24 cellular contexts compared by ENCODE assay signal in genomic region chr2:239873656-239874635, GRCh38.
DNase-seq lines count a peak whose midpoint lies in the region; ATAC-seq and TF ChIP-seq lines count a peak whose summit lies in the region.
"Had no signal": no experiment of that assay in that cellular context is flagged by ENCODE, and none has a peak within 500 bp of the region (broad histone marks: within the 10 kb centered on the region; RNA-seq: fewer than 3 reads in every experiment).

No MANE protein-coding gene starts in this region.

- H3K27ac ChIP-seq in lung (ENCODE audit: low read depth in 1 of 2, low read length in 1 of 2): no peak overlapping the region
- H3K27ac ChIP-seq: hepatocyte, pancreas had no signal

- no peak overlapping the region for H3K27ac Mint-ChIP-seq in activated T-helper 2 cell treated with anti-CD3 and anti-CD28 coated beads, Interferon-gamma antibody, Interleukin-2, Interleukin-4, amounts not matched to agents 10 μg/mL and 5 μg/mL and 100 μg/mL, durations not matched to agents 14 hours and 24 hours and 36 hours
- H3K27ac Mint-ChIP-seq: activated naive CD8-positive, alpha-beta T cell treated with anti-CD3 and anti-CD28 coated beads, Interleukin-2, amount 50 U/mL, for 24 hours; CD4-positive, CD25-positive, alpha-beta regulatory T cell; natural killer cell treated with Interleukin-12 subunit alpha and Interleukin-12 subunit beta and Interleukin-15 and Interleukin-18, amount 100 ng/mL, for 72 hours had no signal

- H3K27me3 Mint-ChIP-seq in activated T-helper 2 cell treated with anti-CD3 and anti-CD28 coated beads, Interferon-gamma antibody, Interleukin-2, Interleukin-4, amounts not matched to agents 10 μg/mL and 5 μg/mL and 100 μg/mL, durations not matched to agents 14 hours and 24 hours and 36 hours (ENCODE audit: low read depth): peaks cover 4% of the 10 kb centered on the region

- no peaks in the 10 kb centered on the region for H3K36me3 Mint-ChIP-seq in activated T-helper 2 cell treated with anti-CD3 and anti-CD28 coated beads, Interferon-gamma antibody, Interleukin-2, Interleukin-4, amounts not matched to agents 10 μg/mL and 5 μg/mL and 100 μg/mL, durations not matched to agents 14 hours and 24 hours and 36 hours (ENCODE audit: low read depth)
- H3K36me3 Mint-ChIP-seq: CD4-positive, CD25-positive, alpha-beta regulatory T cell; natural killer cell treated with Interleukin-12 subunit alpha and Interleukin-12 subunit beta and Interleukin-15 and Interleukin-18, amount 100 ng/mL, for 72 hours had no signal

- H3K4me1 Mint-ChIP-seq in activated T-helper 2 cell treated with anti-CD3 and anti-CD28 coated beads, Interferon-gamma antibody, Interleukin-2, Interleukin-4, amounts not matched to agents 10 μg/mL and 5 μg/mL and 100 μg/mL, durations not matched to agents 14 hours and 24 hours and 36 hours (ENCODE audit: low read depth): no peaks in the 10 kb centered on the region
- H3K4me1 Mint-ChIP-seq: activated naive CD8-positive, alpha-beta T cell treated with anti-CD3 and anti-CD28 coated beads, Interleukin-2, amount 50 U/mL, for 24 hours had no signal

- H3K36me3 ChIP-seq in lung (ENCODE audit: control insufficient read depth in 2 of 2, insufficient read depth in 2 of 2, low read length in 2 of 2): no peaks in the 10 kb centered on the region
- H3K36me3 ChIP-seq: pancreas had no signal

- no peak overlapping the region for H3K4me3 Mint-ChIP-seq in activated T-helper 2 cell treated with anti-CD3 and anti-CD28 coated beads, Interferon-gamma antibody, Interleukin-2, Interleukin-4, amounts not matched to agents 10 μg/mL and 5 μg/mL and 100 μg/mL, durations not matched to agents 14 hours and 24 hours and 36 hours (ENCODE audit: low read depth)
- H3K4me3 Mint-ChIP-seq: activated naive CD8-positive, alpha-beta T cell treated with anti-CD3 and anti-CD28 coated beads, Interleukin-2, amount 50 U/mL, for 24 hours; CD4-positive, CD25-positive, alpha-beta regulatory T cell; natural killer cell treated with Interleukin-12 subunit alpha and Interleukin-12 subunit beta and Interleukin-15 and Interleukin-18, amount 100 ng/mL, for 72 hours had no signal

- peak; percentile 9 for DNase-seq in stimulated activated CD4-positive, alpha-beta T cell treated with anti-CD3 and anti-CD28 coated beads, Interleukin-1b, Interleukin-23, amount 100 ng/mL, for 48 hours
- no peak for DNase-seq in stimulated activated CD4-positive, alpha-beta T cell treated with anti-CD3 and anti-CD28 coated beads, Interleukin-12 subunit alpha, Interleukin-12 subunit beta, amount 100 ng/mL, for 4 hours
- peak; percentile 4 for DNase-seq in activated T-helper 2 cell treated with anti-CD3 and anti-CD28 coated beads, Interferon-gamma antibody, Interleukin-2, Interleukin-4, amounts not matched to agents 10 μg/mL and 5 μg/mL and 100 μg/mL, durations not matched to agents 14 hours and 24 hours and 36 hours (ENCODE audit: low spot score)
- DNase-seq in lung (ENCODE audit: low spot score) (peak; percentile 21), ureter (ENCODE audit: low spot score) (peak; percentile 25), DMS 273 treated with DMSO at 0.1 percent for 48 hours (lab: John Stamatoyannopoulos, UW) (no peak), NCI-H748 treated with DMSO at 0.1 percent for 48 hours (lab: John Stamatoyannopoulos, UW) (no peak)
- DNase-seq: activated gamma-delta T cell; activated naive CD8-positive, alpha-beta T cell treated with anti-CD3 and anti-CD28 coated beads, Interleukin-2, amount 50 U/mL, for 24 hours; CD4-positive, CD25-positive, alpha-beta regulatory T cell; effector memory CD4-positive, alpha-beta T cell; foreskin melanocyte; IMR-90; midbrain; NCI-H1105 treated with DMSO at 0.1 percent for 48 hours; NCI-H2029 treated with DMSO at 0.1 percent for 48 hours; pancreas; right cardiac atrium; SK-N-SH; substantia nigra; T-helper 2 cell had no signal

- ATAC-seq in lung (ENCODE audit: insufficient read depth, low FRiP score) (no peak), HG03521 (IDR thresholded peaks at IDR 0.05; ENCODE audit: unreplicated experiment) (no peak)
- ATAC-seq: activated naive CD8-positive, alpha-beta T cell treated with anti-CD3 and anti-CD28 coated beads, Interleukin-2, amount 50 U/mL, for 24 hours; natural killer cell treated with Interleukin-12 subunit alpha and Interleukin-12 subunit beta and Interleukin-15 and Interleukin-18, amount 100 ng/mL, for 72 hours; pancreas; right cardiac atrium had no signal

- H3K9me3 Mint-ChIP-seq in activated T-helper 2 cell treated with anti-CD3 and anti-CD28 coated beads, Interferon-gamma antibody, Interleukin-2, Interleukin-4, amounts not matched to agents 10 μg/mL and 5 μg/mL and 100 μg/mL, durations not matched to agents 14 hours and 24 hours and 36 hours: no peaks in the 10 kb centered on the region
- H3K9me3 Mint-ChIP-seq: activated naive CD8-positive, alpha-beta T cell treated with anti-CD3 and anti-CD28 coated beads, Interleukin-2, amount 50 U/mL, for 24 hours; CD4-positive, CD25-positive, alpha-beta regulatory T cell; natural killer cell treated with Interleukin-12 subunit alpha and Interleukin-12 subunit beta and Interleukin-15 and Interleukin-18, amount 100 ng/mL, for 72 hours had no signal

- no peak overlapping the region for H3K4me3 ChIP-seq in lung
- H3K4me3 ChIP-seq: hepatocyte, pancreas had no signal

- no peaks in the 10 kb centered on the region for H3K4me1 ChIP-seq in lung (ENCODE audit: control insufficient read depth in 2 of 2, insufficient read depth in 2 of 2, low read length in 2 of 2)
- H3K4me1 ChIP-seq: pancreas had no signal

- 81 to 88% methylated on average over 28 of the region's 28 CpGs for WGBS in lung, 2 donors

- H3K9me3 ChIP-seq in lung (ENCODE audit: control insufficient read depth in 2 of 2, insufficient read depth in 1 of 2, low read length in 1 of 2): peaks cover 0 to 1% of the 10 kb centered on the region in 2 donors
- H3K9me3 ChIP-seq: pancreas, SK-N-SH had no signal

- H3K27me3 ChIP-seq in lung (ENCODE audit: control insufficient read depth, insufficient read depth): no peaks in the 10 kb centered on the region
- H3K27me3 ChIP-seq: hepatocyte, pancreas had no signal

- TF ChIP-seq CTCF in lung (IDR thresholded peaks at IDR 0.05; ENCODE audit: control extremely low read depth, extremely low read depth): no peak

- intact Hi-C loops in activated T-helper 2 cell treated with anti-CD3 and anti-CD28 coated beads, Interferon-gamma antibody, Interleukin-2, Interleukin-4, amounts not matched to agents 10 μg/mL and 5 μg/mL and 100 μg/mL, durations not matched to agents 14 hours and 24 hours and 36 hours (cut with micrococcal nuclease): no loop called here

Comparison
In these comparisons a context has a peak if more than half of its experiments do, and no peak if none do; other contexts are left out.
1. DNase-seq: peak in stimulated activated CD4-positive, alpha-beta T cell treated with anti-CD3 and anti-CD28 coated beads, Interleukin-1b, Interleukin-23, amount 100 ng/mL, for 48 hours (single experiment), activated T-helper 2 cell treated with anti-CD3 and anti-CD28 coated beads, Interferon-gamma antibody, Interleukin-2, Interleukin-4, amounts not matched to agents 10 μg/mL and 5 μg/mL and 100 μg/mL, durations not matched to agents 14 hours and 24 hours and 36 hours (single experiment), lung (single experiment) and ureter (single experiment); none in stimulated activated CD4-positive, alpha-beta T cell treated with anti-CD3 and anti-CD28 coated beads, Interleukin-12 subunit alpha, Interleukin-12 subunit beta, amount 100 ng/mL, for 4 hours (single experiment), DMS 273 treated with DMSO at 0.1 percent for 48 hours (single experiment) and NCI-H748 treated with DMSO at 0.1 percent for 48 hours (single experiment).